ENCODE assay signal across 16 cellular contexts in the genomic region with DNA sequence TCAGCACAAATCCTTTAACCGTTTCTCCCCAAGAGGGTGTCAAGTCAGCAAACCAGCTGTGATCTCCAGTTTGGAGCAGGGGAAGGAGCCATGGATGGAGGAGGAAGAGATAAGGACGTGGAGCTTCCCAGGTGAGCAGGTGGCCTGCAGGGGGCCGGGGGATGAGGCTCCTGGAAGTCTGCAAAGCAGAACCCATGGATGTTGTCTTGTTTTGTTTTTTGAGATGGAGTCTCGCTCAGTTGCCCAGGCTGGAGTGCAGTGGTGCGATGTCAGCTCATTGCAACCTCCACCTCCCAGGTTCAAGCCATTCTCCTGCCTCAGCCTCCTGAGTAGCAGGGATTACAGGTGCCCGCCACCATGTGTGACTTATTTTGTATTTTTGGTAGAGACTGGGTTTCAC. TPM values are rescaled to one million over a fixed set of nuclear protein-coding genes. Genes with fewer than 3 reads are reported as not detected.
A peak's percentile ranks its signal among the peaks of the same experiment; 100 is the strongest.
DNase-seq lines count a peak whose midpoint lies in the region; ATAC-seq, FAIRE-seq and TF ChIP-seq lines count a peak whose summit lies in the region.
"Not testable (repeated sequence)": the region's sequence is repeated elsewhere in the genome, so short reads cannot be mapped to it uniquely, and the experiment has no call there.
"Had no signal": no experiment of that assay in that cellular context is flagged by ENCODE, and none has a peak within 500 bp of the region (broad histone marks: within the 10 kb centered on the region; RNA-seq: fewer than 3 reads in every experiment).

No MANE protein-coding gene starts in this region.

- H3F3A ChIP-seq in neural progenitor cell (ENCODE audit: low read depth), result not testable (repeated sequence)

- H3K18ac ChIP-seq in H9 (ENCODE audit: insufficient read length, low read depth, low read length), result not testable (repeated sequence)

- H3K4me1 ChIP-seq in H9 (ENCODE audit: insufficient read depth, low read length); endodermal cell (ENCODE audit: control insufficient read depth, insufficient read depth, low read length); kidney (ENCODE audit: control insufficient read depth in 1 of 2, insufficient read depth in 1 of 2, low read depth in 1 of 2, low read length in 2 of 2); neural progenitor cell: not testable (repeated sequence)

- not testable (repeated sequence) for H2BK15ac ChIP-seq in H9 (ENCODE audit: low read depth, low read length)

- H2AFZ ChIP-seq in H9 (ENCODE audit: low read length); neural progenitor cell (replicated peaks): not testable (repeated sequence)

- not testable (repeated sequence) for H3K79me1 ChIP-seq in H9 (ENCODE audit: insufficient read depth, low read depth, low read length, poor library complexity, severe bottlenecking)

- not testable (repeated sequence) for H4K5ac ChIP-seq in H9 (ENCODE audit: insufficient read length, low read depth, low read length)

- H3K23ac ChIP-seq in H9 (ENCODE audit: insufficient read length, low read depth, low read length), result not testable (repeated sequence)

- not testable (repeated sequence) for FAIRE-seq in kidney (lab: Jason Lieb, UNC)

- not testable (repeated sequence) for DNase-seq in H9; activated T-cell treated with anti-CD3 and anti-CD28 coated beads, Interleukin-2, amount 50 U/mL, for 24 hours; endodermal cell; neural progenitor cell (ENCODE audit: low spot score)
- DNase-seq in kidney, result peak; percentile 15
- DNase-seq in natural killer cell treated with Interleukin-12 subunit alpha and Interleukin-12 subunit beta and Interleukin-15 and Interleukin-18, amount 100 ng/mL, for 72 hours (ENCODE audit: low spot score), result peak; percentile 55

- H3T11ph ChIP-seq in H9 (ENCODE audit: low read length), result not testable (repeated sequence)

- not testable (repeated sequence) for H3K27me3 Mint-ChIP-seq in H9 (ENCODE audit: low read depth); activated T-cell treated with anti-CD3 and anti-CD28 coated beads, Interleukin-2, amount 50 U/mL, for 24 hours; activated naive CD8-positive, alpha-beta T cell; endodermal cell (ENCODE audit: insufficient read depth); natural killer cell treated with Interleukin-12 subunit alpha and Interleukin-12 subunit beta and Interleukin-15 and Interleukin-18, amount 100 ng/mL, for 72 hours; neural progenitor cell (ENCODE audit: insufficient read depth, low read depth)

- not testable (repeated sequence) for H3K36me3 Mint-ChIP-seq in H9 (ENCODE audit: insufficient read depth in 1 of 3, low read depth in 3 of 3); activated naive CD8-positive, alpha-beta T cell; endodermal cell (ENCODE audit: low read depth); natural killer cell treated with Interleukin-12 subunit alpha and Interleukin-12 subunit beta and Interleukin-15 and Interleukin-18, amount 100 ng/mL, for 72 hours; neural progenitor cell
- H3K36me3 Mint-ChIP-seq in activated T-cell treated with anti-CD3 and anti-CD28 coated beads, Interleukin-2, amount 50 U/mL, for 24 hours (ENCODE audit: low read depth), result peaks cover 29% of the 10 kb centered on the region

- TF ChIP-seq CTCF in H9 (conservative IDR thresholded peaks at IDR 0.05) (peak; percentile 18; the same call in 1 of the 3 replicates), endodermal cell (conservative IDR thresholded peaks at IDR 0.05) (peak; percentile 46)
- not testable (repeated sequence) for TF ChIP-seq CTCF in kidney (IDR thresholded peaks at IDR 0.05; ENCODE audit: borderline replicate concordance, extremely low read depth, insufficient read depth); neural progenitor cell (IDR thresholded peaks at IDR 0.05)

- not testable (repeated sequence) for H3K4me2 ChIP-seq in H9 (ENCODE audit: insufficient read depth, insufficient read length, low read length); neural progenitor cell

- H3K27me3 ChIP-seq in H9 (ENCODE audit: insufficient read depth, low read length); endodermal cell (ENCODE audit: control insufficient read depth, insufficient read depth, low read length, poor library complexity, severe bottlenecking); neural progenitor cell: not testable (repeated sequence)

- H4K8ac ChIP-seq in H9 (replicated peaks; ENCODE audit: insufficient read length, low read depth, low read length), result not testable (repeated sequence)

- H3K56ac ChIP-seq in H9 (ENCODE audit: insufficient read length, low read depth, low read length), result not testable (repeated sequence)

- H3K79me2 ChIP-seq in H9 (ENCODE audit: insufficient read depth, low read length); neural progenitor cell (ENCODE audit: low read depth): not testable (repeated sequence)

- not testable (repeated sequence) for H3K36me3 ChIP-seq in endodermal cell (ENCODE audit: control insufficient read depth, insufficient read depth, low read length); kidney (ENCODE audit: control insufficient read depth in 1 of 2, insufficient read depth in 2 of 2, low read length in 2 of 2); neural progenitor cell

- not testable (repeated sequence) for H3K4me3 Mint-ChIP-seq in H9; activated T-cell treated with anti-CD3 and anti-CD28 coated beads, Interleukin-2, amount 50 U/mL, for 24 hours; activated naive CD8-positive, alpha-beta T cell; endodermal cell; natural killer cell treated with Interleukin-12 subunit alpha and Interleukin-12 subunit beta and Interleukin-15 and Interleukin-18, amount 100 ng/mL, for 72 hours; neural progenitor cell

- not testable (repeated sequence) for H3K4me1 Mint-ChIP-seq in H9; endodermal cell; natural killer cell treated with Interleukin-12 subunit alpha and Interleukin-12 subunit beta and Interleukin-15 and Interleukin-18, amount 100 ng/mL, for 72 hours (ENCODE audit: low read depth in 2 of 2); neural progenitor cell
- H3K4me1 Mint-ChIP-seq in activated T-cell treated with anti-CD3 and anti-CD28 coated beads, Interleukin-2, amount 50 U/mL, for 24 hours (ENCODE audit: low read depth), result peaks cover 13% of the 10 kb centered on the region
- peaks cover 18% of the 10 kb centered on the region for H3K4me1 Mint-ChIP-seq in activated naive CD8-positive, alpha-beta T cell (ENCODE audit: low read depth)

- not testable (repeated sequence) for H3K9ac ChIP-seq in H9 (ENCODE audit: extremely low read depth, insufficient read length, low read length); endodermal cell (ENCODE audit: extremely low read depth, low read length, poor library complexity, severe bottlenecking); kidney (ENCODE audit: low read length in 2 of 2); neural progenitor cell

- H2AK5ac ChIP-seq in H9 (ENCODE audit: insufficient read length, low read length), result not testable (repeated sequence)

- not testable (repeated sequence) for H3K4me3 ChIP-seq in endodermal cell (ENCODE audit: low read length); kidney (ENCODE audit: low read length in 2 of 2); neural progenitor cell

- H3K9me3 Mint-ChIP-seq in H9; activated T-cell treated with anti-CD3 and anti-CD28 coated beads, Interleukin-2, amount 50 U/mL, for 24 hours; activated naive CD8-positive, alpha-beta T cell (ENCODE audit: low read depth); endodermal cell; natural killer cell treated with Interleukin-12 subunit alpha and Interleukin-12 subunit beta and Interleukin-15 and Interleukin-18, amount 100 ng/mL, for 72 hours; neural progenitor cell: not testable (repeated sequence)

- not testable (repeated sequence) for H3K27ac ChIP-seq in H9 (ENCODE audit: insufficient read length, low read depth, low read length); endodermal cell (ENCODE audit: low read depth, low read length); kidney (ENCODE audit: low read depth in 2 of 2, low read length in 2 of 2); neural progenitor cell

- not testable (repeated sequence) for H2BK120ac ChIP-seq in H9 (ENCODE audit: low read depth, low read length, poor library complexity, severe bottlenecking)

- not testable (repeated sequence) for H4K91ac ChIP-seq in H9 (ENCODE audit: insufficient read length, low read depth, low read length)

- WGBS in H9 (ENCODE audit: extremely low coverage, insufficient read length, low lambda C conversion rate), result no CpG with 5 or more reads among the region's 6 CpGs
- WGBS in endodermal cell (ENCODE audit: insufficient coverage in 1 of 2, insufficient read length in 1 of 2), 2 experiments, result 80 to 81% methylated on average over 6 of the region's 6 CpGs

- H3K4ac ChIP-seq in H9 (ENCODE audit: low read depth, low read length), result not testable (repeated sequence)

- H4K20me1 ChIP-seq in H9 (ENCODE audit: control insufficient read depth, insufficient read depth, insufficient read length); neural progenitor cell (ENCODE audit: low read depth): not testable (repeated sequence)

- H2BK20ac ChIP-seq in H9 (ENCODE audit: low read depth, low read length, poor library complexity, severe bottlenecking), result not testable (repeated sequence)

- not testable (repeated sequence) for H3K27ac Mint-ChIP-seq in H9; endodermal cell; natural killer cell treated with Interleukin-12 subunit alpha and Interleukin-12 subunit beta and Interleukin-15 and Interleukin-18, amount 100 ng/mL, for 72 hours
- peak overlapping the region; percentile 63 for H3K27ac Mint-ChIP-seq in activated T-cell treated with anti-CD3 and anti-CD28 coated beads, Interleukin-2, amount 50 U/mL, for 24 hours
- H3K27ac Mint-ChIP-seq in activated naive CD8-positive, alpha-beta T cell, result peak overlapping the region; percentile 16
- peak overlapping the region; percentile 74 for H3K27ac Mint-ChIP-seq in neural progenitor cell

- H3K23me2 ChIP-seq in H9 (ENCODE audit: insufficient read length, low read depth, low read length, poor library complexity, severe bottlenecking), result not testable (repeated sequence)

- not testable (repeated sequence) for ATAC-seq in natural killer cell treated with Interleukin-12 subunit alpha and Interleukin-12 subunit beta and Interleukin-15 and Interleukin-18, amount 100 ng/mL, for 72 hours

- not testable (repeated sequence) for H2BK12ac ChIP-seq in H9 (ENCODE audit: insufficient read length, low read depth, low read length)

- H2BK5ac ChIP-seq in H9 (ENCODE audit: insufficient read length, low read length), result not testable (repeated sequence)

- intact Hi-C loops in kidney (cut with DNase I), result not testable (repeated sequence)

- H3K14ac ChIP-seq in H9 (ENCODE audit: insufficient read depth, low read length), result not testable (repeated sequence)

- not testable (repeated sequence) for H3K9me3 ChIP-seq in H9 (ENCODE audit: control insufficient read depth, low read depth, low read length); endodermal cell (ENCODE audit: control insufficient read depth, low read length); kidney (ENCODE audit: control insufficient read depth in 1 of 2, low read length in 2 of 2); neural progenitor cell (ENCODE audit: low read depth)

RNA-seq across cellular contexts. Expression of gene OCM, which starts 39.9 kb away (rescaled TPM):
- total RNA-seq in H9 (2021) (not detected in 2 replicates), endodermal cell (not detected), kidney (not detected), neural progenitor cell (ENCODE audit: low replicate concordance) (not detected in 2 replicates)
- polyA plus RNA-seq in endodermal cell (2013, experiment 1 of 2), result 0.36 TPM
- polyA plus RNA-seq in endodermal cell (2013, experiment 2 of 2), result not detected
- polyA plus RNA-seq in kidney (ENCODE audit: insufficient read depth, low read depth, low replicate concordance), result not detected
- total RNA-seq in natural killer cell treated with Interleukin-12 subunit alpha and Interleukin-12 subunit beta and Interleukin-15 and Interleukin-18, amount 100 ng/mL, for 72 hours, result not detected
- total RNA-seq: A172, A673, Caco-2, Calu3, Daoy had no signal
- polyA plus RNA-seq: A549, AG04450, BJ, CD14-positive monocyte had no signal

RNA-seq across cellular contexts. Expression of gene CCZ1, which starts 57.8 kb away (rescaled TPM):
- total RNA-seq in H9 (2021), result 139 and 146 TPM in 2 replicates
- total RNA-seq in endodermal cell, result 100 to 1,000 TPM; 121 to 138 TPM
- polyA plus RNA-seq in endodermal cell (2013, experiment 1 of 2), result 108 TPM
- 90.1 TPM for polyA plus RNA-seq in endodermal cell (2013, experiment 2 of 2)
- total RNA-seq in kidney, result 85.2 TPM
- polyA plus RNA-seq in kidney (ENCODE audit: insufficient read depth, low read depth, low replicate concordance), result 66.3 TPM
- total RNA-seq in natural killer cell treated with Interleukin-12 subunit alpha and Interleukin-12 subunit beta and Interleukin-15 and Interleukin-18, amount 100 ng/mL, for 72 hours, result 100 to 1,000 TPM in 1 of 2 donors, 10 to 100 TPM in 1; 59.0 to 147 TPM
- 85.5 and 136 TPM in 2 replicates for total RNA-seq in neural progenitor cell (ENCODE audit: low replicate concordance)

RNA-seq across cellular contexts. Expression of gene RNF216, which starts 59.3 kb away (rescaled TPM):
- total RNA-seq in H9 (2021) (29.9 and 30.2 TPM in 2 replicates), endodermal cell (10 to 100 TPM; 39.5 to 44.1 TPM), kidney (32.1 TPM), neural progenitor cell (ENCODE audit: low replicate concordance) (32.6 and 32.9 TPM in 2 replicates)
- 28.5 TPM for polyA plus RNA-seq in endodermal cell (2013, experiment 1 of 2)
- polyA plus RNA-seq in endodermal cell (2013, experiment 2 of 2), result 27.1 TPM
- polyA plus RNA-seq in kidney (ENCODE audit: insufficient read depth, low read depth, low replicate concordance), result 9.4 TPM
- total RNA-seq in natural killer cell treated with Interleukin-12 subunit alpha and Interleukin-12 subunit beta and Interleukin-15 and Interleukin-18, amount 100 ng/mL, for 72 hours, result 10 to 100 TPM; 38.4 to 52.3 TPM
